1 cellular context compared by ENCODE assay signal in the genomic region with DNA sequence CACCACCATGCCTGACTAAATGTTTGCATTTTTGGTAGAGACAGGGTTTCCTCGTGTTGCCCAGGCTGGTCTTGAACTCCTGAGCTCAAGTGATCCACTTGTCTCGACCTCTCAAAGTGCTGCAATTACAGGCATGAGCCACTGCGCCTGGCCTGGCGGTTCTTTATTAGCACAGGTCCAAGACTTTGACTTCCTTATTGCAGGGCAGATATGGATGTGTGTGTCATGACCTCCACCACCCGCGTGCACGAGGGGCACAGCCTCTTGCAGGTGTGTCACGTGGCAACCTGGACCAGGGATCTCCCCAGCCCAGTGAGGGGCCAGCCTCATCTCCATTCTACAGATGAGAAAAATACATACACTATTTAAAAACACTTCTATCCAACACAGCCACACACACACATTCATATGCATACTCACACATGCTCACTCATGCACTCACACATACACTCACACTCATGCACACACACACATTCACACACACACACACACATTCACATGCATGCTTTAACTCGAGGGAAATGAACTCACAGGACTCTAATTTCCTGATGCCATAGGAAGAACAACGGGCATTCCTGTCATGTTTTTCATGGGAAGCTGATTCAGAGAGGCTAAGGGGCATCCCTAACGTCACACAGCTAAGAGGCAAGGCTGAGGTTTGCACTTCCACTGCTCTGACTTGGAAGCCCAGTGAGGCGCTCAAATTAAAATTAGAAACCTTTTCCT.
TF ChIP-seq lines count a peak whose summit lies in the region.

No MANE protein-coding gene starts in this region.

TF ChIP-seq in HCT116, 20 proteins besides CTCF, POLR2A, EP300 and RAD21 (continued from another document):
- TF ChIP-seq, protein P1, sequence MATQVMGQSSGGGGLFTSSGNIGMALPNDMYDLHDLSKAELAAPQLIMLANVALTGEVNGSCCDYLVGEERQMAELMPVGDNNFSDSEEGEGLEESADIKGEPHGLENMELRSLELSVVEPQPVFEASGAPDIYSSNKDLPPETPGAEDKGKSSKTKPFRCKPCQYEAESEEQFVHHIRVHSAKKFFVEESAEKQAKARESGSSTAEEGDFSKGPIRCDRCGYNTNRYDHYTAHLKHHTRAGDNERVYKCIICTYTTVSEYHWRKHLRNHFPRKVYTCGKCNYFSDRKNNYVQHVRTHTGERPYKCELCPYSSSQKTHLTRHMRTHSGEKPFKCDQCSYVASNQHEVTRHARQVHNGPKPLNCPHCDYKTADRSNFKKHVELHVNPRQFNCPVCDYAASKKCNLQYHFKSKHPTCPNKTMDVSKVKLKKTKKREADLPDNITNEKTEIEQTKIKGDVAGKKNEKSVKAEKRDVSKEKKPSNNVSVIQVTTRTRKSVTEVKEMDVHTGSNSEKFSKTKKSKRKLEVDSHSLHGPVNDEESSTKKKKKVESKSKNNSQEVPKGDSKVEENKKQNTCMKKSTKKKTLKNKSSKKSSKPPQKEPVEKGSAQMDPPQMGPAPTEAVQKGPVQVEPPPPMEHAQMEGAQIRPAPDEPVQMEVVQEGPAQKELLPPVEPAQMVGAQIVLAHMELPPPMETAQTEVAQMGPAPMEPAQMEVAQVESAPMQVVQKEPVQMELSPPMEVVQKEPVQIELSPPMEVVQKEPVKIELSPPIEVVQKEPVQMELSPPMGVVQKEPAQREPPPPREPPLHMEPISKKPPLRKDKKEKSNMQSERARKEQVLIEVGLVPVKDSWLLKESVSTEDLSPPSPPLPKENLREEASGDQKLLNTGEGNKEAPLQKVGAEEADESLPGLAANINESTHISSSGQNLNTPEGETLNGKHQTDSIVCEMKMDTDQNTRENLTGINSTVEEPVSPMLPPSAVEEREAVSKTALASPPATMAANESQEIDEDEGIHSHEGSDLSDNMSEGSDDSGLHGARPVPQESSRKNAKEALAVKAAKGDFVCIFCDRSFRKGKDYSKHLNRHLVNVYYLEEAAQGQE (IDR thresholded peaks at IDR 0.05; ENCODE audit: low read depth): no peak
